23 cellular contexts compared by ENCODE assay signal in genomic region chr1:91133240-91133639, GRCh38.
DNase-seq lines count a peak whose midpoint lies in the region; ATAC-seq, FAIRE-seq and TF ChIP-seq lines count a peak whose summit lies in the region.
"Had no signal": no experiment of that assay in that cellular context is flagged by ENCODE, and none has a peak within 500 bp of the region (broad histone marks: within the 10 kb centered on the region; RNA-seq: fewer than 3 reads in every experiment).

No MANE protein-coding gene starts in this region.

- H3K4me2 ChIP-seq in mesendoderm (ENCODE audit: low read length) (no peak overlapping the region), HepG2 (ENCODE audit: low read depth, low read length) (no peak overlapping the region)
- H3K4me2 ChIP-seq: A549; BLaER1 treated with 17β-estradiol and CSF1 and Interleukin-3, amounts not matched to agents 10 nM and 100 nM had no signal

- CTCF ChIA-PET in HepG2 (lab: Yijun Ruan, JAX; ENCODE audit: low intra/inter-chr PET ratio, low total read pairs) = no interaction called here

- no peak for TF ChIP-seq RAD21 in HepG2 (CRISPR knock-in tag; IDR thresholded peaks at IDR 0.05)

- WGBS in transverse colon (ENCODE audit: low coverage in 1 of 2), 2 donors = 26 to 47% methylated on average over 4 of the region's 4 CpGs
- no CpG with 5 or more reads among the region's 4 CpGs for WGBS in mesendoderm (ENCODE audit: extremely low coverage, insufficient coverage, low lambda C conversion rate)
- WGBS in HepG2 (ENCODE audit: low lambda C conversion rate) = 20% methylated on average over 4 of the region's 4 CpGs

- H2BK15ac ChIP-seq in mesendoderm (replicated peaks; ENCODE audit: low read depth) = no peak overlapping the region

- ATAC-seq in HepG2 = no peak
- ATAC-seq: A549 had no signal

- peaks cover 9% of the 10 kb centered on the region for H3K4me1 ChIP-seq in adipocyte (ENCODE audit: control insufficient read depth, insufficient read depth, low read length)
- H3K4me1 ChIP-seq in mucosa of rectum (ENCODE audit: control insufficient read depth in 2 of 2, insufficient read depth in 2 of 2, low read length in 2 of 2) = peaks cover 3 to 19% of the 10 kb centered on the region in 2 donors
- H3K4me1 ChIP-seq in transverse colon = peaks cover 0 to 37% (median 7%) of the 10 kb centered on the region in 4 donors
- no peaks in the 10 kb centered on the region for H3K4me1 ChIP-seq in mesendoderm (ENCODE audit: control insufficient read depth, low read depth, low read length)
- H3K4me1 ChIP-seq in HepG2 (ENCODE audit: insufficient read depth, low read length) = peaks cover 13% of the 10 kb centered on the region
- H3K4me1 ChIP-seq: A549; BE2C; BLaER1 treated with 17β-estradiol and CSF1 and Interleukin-3, amounts not matched to agents 10 nM and 100 nM had no signal

- H3K27ac ChIP-seq in coronary artery = no peak overlapping the region
- peak overlapping the region; percentile 74 to 81 for H3K27ac ChIP-seq in mucosa of rectum (ENCODE audit: low read depth in 2 of 2, low read length in 2 of 2)
- H3K27ac ChIP-seq in transverse colon = peak overlapping the region; percentile 61 to 76 (median 70)
- H3K27ac ChIP-seq in mesendoderm (ENCODE audit: low read depth, low read length) = no peak overlapping the region
- H3K27ac ChIP-seq in HepG2 (ENCODE audit: extremely low read length, insufficient read depth, low read length) = no peak overlapping the region
- H3K27ac ChIP-seq: A549; BLaER1 treated with 17β-estradiol and CSF1 and Interleukin-3, amounts not matched to agents 10 nM and 100 nM had no signal

- intact Hi-C loops in transverse colon (cut with DNase I; ENCODE audit: low total_unique reads) (no loop called here), HepG2 (cut with micrococcal nuclease; ENCODE audit: unreplicated experiment) (no loop called here)

- POLR2A ChIA-PET in HepG2 (lab: Yijun Ruan, JAX) = no interaction called here

- TF ChIP-seq CTCF in coronary artery (IDR thresholded peaks at IDR 0.05) (no peak), transverse colon (IDR thresholded peaks at IDR 0.05) (no peak), HepG2 (CRISPR knock-in tag; IDR thresholded peaks at IDR 0.05) (no peak)

- H3K18ac ChIP-seq in mesendoderm (ENCODE audit: low read length) = no peak overlapping the region

- FAIRE-seq in HepG2 (lab: Jason Lieb, UNC) = no peak
- FAIRE-seq: A549, GM12892, H1 had no signal

- H3K9me3 ChIP-seq in adipocyte (ENCODE audit: control insufficient read depth, low read length) = no peaks in the 10 kb centered on the region
- H3K9me3 ChIP-seq in mucosa of rectum (ENCODE audit: control insufficient read depth in 2 of 2, low read length in 2 of 2) = no peaks in the 10 kb centered on the region
- H3K9me3 ChIP-seq in transverse colon = no peaks in the 10 kb centered on the region
- no peaks in the 10 kb centered on the region for H3K9me3 ChIP-seq in HepG2 (ENCODE audit: low read length)
- H3K9me3 ChIP-seq: A549; BE2C; BLaER1 treated with 17β-estradiol and CSF1 and Interleukin-3, amounts not matched to agents 10 nM and 100 nM had no signal

- H3K36me3 ChIP-seq in adipocyte (ENCODE audit: control insufficient read depth, insufficient read depth, low read length, severe bottlenecking) (no peaks in the 10 kb centered on the region), mucosa of rectum (ENCODE audit: control insufficient read depth in 2 of 2, insufficient read depth in 2 of 2, low read length in 2 of 2) (no peaks in the 10 kb centered on the region), transverse colon (no peaks in the 10 kb centered on the region), mesendoderm (ENCODE audit: control insufficient read depth, insufficient read depth, low read length) (no peaks in the 10 kb centered on the region), HepG2 (replicated peaks in 1 of 2; ENCODE audit: control insufficient read depth in 1 of 2, insufficient read depth in 2 of 2, low read length in 2 of 2) (no peaks in the 10 kb centered on the region)
- H3K36me3 ChIP-seq: BE2C; BLaER1 treated with 17β-estradiol and CSF1 and Interleukin-3, amounts not matched to agents 10 nM and 100 nM had no signal

- H2AFZ ChIP-seq in HepG2 (ENCODE audit: low read length) = no peak overlapping the region

- DNase-seq in adipocyte (ENCODE audit: low read depth) (no peak), coronary artery (ENCODE audit: low spot score) (peak; percentile 19), transverse colon (peak; percentile 52), mesendoderm (no peak), HepG2 (ENCODE audit: low spot score) (no peak), globus pallidus (ENCODE audit: low spot score) (no peak)
- DNase-seq: 8988T; ACHN; AML-193; BE2C; Calu3; CD4-positive, alpha-beta T cell; COR-L47; DMS53; DMS79 treated with DMSO at 0.1 percent for 48 hours; GF-D8; H7; HCEC 1CT had no signal

- no peak overlapping the region for H2BK5ac ChIP-seq in mesendoderm (ENCODE audit: low read length)

- H4K5ac ChIP-seq in mesendoderm (ENCODE audit: low read length) = no peak overlapping the region

- H3K4me3 ChIP-seq in adipocyte (ENCODE audit: low read length) = peak overlapping the region; percentile 20
- H3K4me3 ChIP-seq in coronary artery = no peak overlapping the region
- H3K4me3 ChIP-seq in mucosa of rectum (ENCODE audit: low read length in 2 of 2) = no peak overlapping the region
- H3K4me3 ChIP-seq in transverse colon = no peak overlapping the region
- H3K4me3 ChIP-seq in mesendoderm (ENCODE audit: low read length) = no peak overlapping the region
- no peak overlapping the region for H3K4me3 ChIP-seq in HepG2 (replicated peaks in 1 of 3; ENCODE audit: insufficient read depth in 1 of 3, low read depth in 2 of 3, low read length in 3 of 3)
- H3K4me3 ChIP-seq: A549; BLaER1 treated with 17β-estradiol and CSF1 and Interleukin-3, amounts not matched to agents 10 nM and 100 nM had no signal

- no peak overlapping the region for H3K23ac ChIP-seq in mesendoderm (ENCODE audit: low read length)

- H3K27me3 ChIP-seq in adipocyte (replicated peaks; ENCODE audit: control insufficient read depth, insufficient read depth, low read length) = peaks cover 2% of the 10 kb centered on the region
- H3K27me3 ChIP-seq in mucosa of rectum (ENCODE audit: control insufficient read depth in 2 of 2, insufficient read depth in 2 of 2, low read length in 2 of 2) = peaks cover 0 to 1% of the 10 kb centered on the region in 2 donors
- H3K27me3 ChIP-seq in transverse colon = no peaks in the 10 kb centered on the region
- no peaks in the 10 kb centered on the region for H3K27me3 ChIP-seq in mesendoderm (ENCODE audit: insufficient read depth, low read length, poor library complexity)
- H3K27me3 ChIP-seq in HepG2 (ENCODE audit: control insufficient read depth in 1 of 2, insufficient read depth in 2 of 2, low read length in 2 of 2) = no peaks in the 10 kb centered on the region; a peak in 2 of 5 replicates
- H3K27me3 ChIP-seq: BE2C; BLaER1 treated with 17β-estradiol and CSF1 and Interleukin-3, amounts not matched to agents 10 nM and 100 nM had no signal

- H2AK5ac ChIP-seq in mesendoderm (ENCODE audit: low read length) = no peak overlapping the region

- TF ChIP-seq POLR2A in transverse colon (IDR thresholded peaks at IDR 0.05) = no peak
- TF ChIP-seq POLR2A in HepG2 (IDR thresholded peaks at IDR 0.05; ENCODE audit: insufficient read depth in 1 of 2, low read depth in 2 of 2, low read length in 2 of 2) = no peak

- peak overlapping the region; percentile 46 for H3K9ac ChIP-seq in adipocyte (ENCODE audit: low read length)
- H3K9ac ChIP-seq in mucosa of rectum (ENCODE audit: low read depth in 1 of 2, low read length in 2 of 2) = no peak overlapping the region
- no peak overlapping the region for H3K9ac ChIP-seq in mesendoderm (ENCODE audit: low read length)
- H3K9ac ChIP-seq in HepG2 (ENCODE audit: insufficient read depth, low read depth, low read length) = no peak overlapping the region
- H3K9ac ChIP-seq: BLaER1 treated with 17β-estradiol and CSF1 and Interleukin-3, amounts not matched to agents 10 nM and 100 nM had no signal

- H3K4ac ChIP-seq in mesendoderm (ENCODE audit: low read depth, low read length) = no peak overlapping the region

- in situ Hi-C loops in transverse colon (cut with MboI; ENCODE audit: low pct_ligation_motif_present in 1 of 4, low pct_unique_long_range_greater_than_20kb in 1 of 4, low sequenced_read_pairs in 3 of 4) (loop anchor here in 1 of 4 donors (25.0 kb wide), 1 partner anchor 546 kb away; no protein-coding TSS in a partner anchor), HepG2 (cut with HindIII; ENCODE audit: extremely low pct_ligation_motif_present, low pct_unique_long_range_greater_than_20kb) (no loop called here)

- no peak overlapping the region for H2BK120ac ChIP-seq in mesendoderm (ENCODE audit: low read depth, low read length)

- H4K8ac ChIP-seq in mesendoderm (ENCODE audit: low read depth, low read length) = no peak overlapping the region

- H3K79me1 ChIP-seq in mesendoderm (ENCODE audit: low read length) = no peaks in the 10 kb centered on the region

- H3K79me2 ChIP-seq in mesendoderm (ENCODE audit: control insufficient read depth, insufficient read depth, low read length) (no peaks in the 10 kb centered on the region), HepG2 (ENCODE audit: insufficient read depth, low read length) (no peaks in the 10 kb centered on the region)

- no peak for TF ChIP-seq EP300 in transverse colon (IDR thresholded peaks at IDR 0.05; ENCODE audit: low read depth)
- TF ChIP-seq EP300 in HepG2 (IDR thresholded peaks at IDR 0.05; ENCODE audit: low read depth in 2 of 2, low read length in 2 of 2) = no peak
- TF ChIP-seq EP300 in HepG2 (CRISPR knock-in tag; IDR thresholded peaks at IDR 0.05; ENCODE audit: borderline replicate concordance) = no peak

- no peaks in the 10 kb centered on the region for H4K20me1 ChIP-seq in HepG2 (ENCODE audit: insufficient read depth, low read length)
- H4K20me1 ChIP-seq: BLaER1 treated with 17β-estradiol and CSF1 and Interleukin-3, amounts not matched to agents 10 nM and 100 nM had no signal

- H3K56ac ChIP-seq in mesendoderm (ENCODE audit: low read length) = no peak overlapping the region

- no TSS peak for BruUV-seq in HepG2 (replicated peaks; lab: Mats Ljungman, UMichigan)

Comparison
In these comparisons a context has a peak if more than half of its experiments do, and no peak if none do; other contexts are left out.
1. DNase-seq: peak in coronary artery (single experiment) and transverse colon (single experiment); none in adipocyte (single experiment), mesendoderm (single experiment), HepG2 (single experiment) and globus pallidus (single experiment).
2. H3K27ac ChIP-seq: peak in mucosa of rectum (2 of 2) and transverse colon (4 of 4); none in coronary artery (0 of 2), mesendoderm (single experiment) and HepG2 (single experiment).